Comparison of ENCODE assay signal across 8 cellular contexts in the genomic region with DNA sequence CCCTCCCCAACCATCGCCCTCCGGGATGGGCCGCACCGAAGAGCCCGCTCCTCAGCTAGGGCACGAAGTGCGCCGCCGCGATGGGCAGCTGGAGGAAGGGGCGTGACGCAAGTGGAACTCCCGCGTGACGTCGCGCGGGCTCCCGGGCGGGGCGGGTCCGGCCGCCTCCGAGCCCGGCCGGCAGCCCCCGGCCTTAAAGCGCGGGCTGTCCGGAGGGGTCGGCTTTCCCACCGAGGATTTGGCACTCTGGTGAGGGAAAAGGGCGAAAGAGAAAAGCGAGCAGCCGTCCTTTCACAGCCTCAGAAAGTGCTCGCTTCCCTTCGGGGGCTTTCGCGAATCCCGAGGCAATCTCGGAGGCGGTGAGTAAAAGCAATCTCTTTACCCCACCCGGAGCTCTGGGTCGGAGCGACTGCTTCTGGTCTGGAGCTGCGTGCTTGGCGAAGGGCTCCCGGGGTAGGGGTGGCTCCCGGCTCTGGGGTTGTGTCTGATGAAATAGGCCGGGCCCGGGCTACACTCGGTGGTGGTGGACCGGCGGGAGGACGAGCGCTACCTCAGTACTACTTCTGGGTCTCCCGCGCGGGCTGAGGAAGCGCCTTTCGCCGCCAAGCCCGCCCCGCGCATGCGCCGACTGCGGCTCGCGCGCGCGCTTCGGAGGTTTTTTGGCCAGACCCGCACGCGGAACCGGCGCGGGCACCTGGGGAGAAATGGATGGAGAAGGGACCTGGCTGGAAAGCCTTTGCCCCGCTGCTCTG. TPM values are rescaled to one million over a fixed set of nuclear protein-coding genes. Genes with fewer than 3 reads are reported as not detected.
DNase-seq lines count a peak whose midpoint lies in the region; ATAC-seq and TF ChIP-seq lines count a peak whose summit lies in the region.

Gene RBBP8, plus strand, starts transcription at position 123 of the 752 bp plus-strand sequence. CDS start 3,524 bp downstream, outside the sequence.

- ATAC-seq in activated naive CD4-positive, alpha-beta T cell treated with anti-CD3 and anti-CD28 coated beads, Interleukin-2, amount 50 U/mL, for 72 hours: peak; percentile 87 to 90

- no peaks in the 10 kb centered on the region for H3K9me3 ChIP-seq in osteoblast (ENCODE audit: low read depth, low read length)
- no peaks in the 10 kb centered on the region for H3K9me3 ChIP-seq in testis

- no peaks in the 10 kb centered on the region for H4K20me1 ChIP-seq in osteoblast (ENCODE audit: insufficient read depth, low read length)

- H3K27ac ChIP-seq in osteoblast (ENCODE audit: low read depth, low read length) (peak within 1 kb of the TSS; percentile 97), testis (peak within 1 kb of the TSS; percentile 96 to 97)

- peak within 1 kb of the TSS; percentile 99 for H3K4me2 ChIP-seq in osteoblast (ENCODE audit: insufficient read depth, low read length)

- H3K36me3 ChIP-seq in GM06990 (ENCODE audit: control insufficient read depth, insufficient read depth, low read length) (peaks cover 3% of the 10 kb centered on the region), osteoblast (ENCODE audit: insufficient read depth, low read length) (no peaks in the 10 kb centered on the region), testis (ENCODE audit: low read depth, missing control alignments) (no peaks in the 10 kb centered on the region)

- peak within 1 kb of the TSS; percentile 87 to 92 for H3K27ac Mint-ChIP-seq in activated naive CD4-positive, alpha-beta T cell treated with anti-CD3 and anti-CD28 coated beads, Interleukin-2, amount 50 U/mL, for 72 hours

- peaks cover 12% of the 10 kb centered on the region for H3K4me1 ChIP-seq in osteoblast (ENCODE audit: insufficient read depth, low read length)
- no peaks in the 10 kb centered on the region for H3K4me1 ChIP-seq in testis

- DNase-seq in GM06990 (ENCODE audit: extremely low read depth, insufficient read length) (peak; percentile 94), HFF-Myc (ENCODE audit: extremely low read depth, low read depth) (peak; percentile 31), NAMALWA (ENCODE audit: low spot score) (peak; percentile 92), SKM-1 (lab: John Stamatoyannopoulos, UW; ENCODE audit: unreplicated experiment) (peak; percentile 55), glomerular endothelial cell (ENCODE audit: extremely low read depth, low read depth, low spot score) (no peak), osteoblast (ENCODE audit: insufficient read length, low spot score, missing footprints) (peak; percentile 96), testis (peak; percentile 92)
- peak; percentile 88 to 90 for DNase-seq in activated naive CD4-positive, alpha-beta T cell treated with anti-CD3 and anti-CD28 coated beads, Interleukin-2, amount 50 U/mL, for 72 hours (ENCODE audit: low spot score in 2 of 2)

- H3K36me3 Mint-ChIP-seq in activated naive CD4-positive, alpha-beta T cell treated with anti-CD3 and anti-CD28 coated beads, Interleukin-2, amount 50 U/mL, for 72 hours: peaks cover 14 to 17% of the 10 kb centered on the region in 2 donors

- peaks cover 18% of the 10 kb centered on the region for H3K79me2 ChIP-seq in osteoblast (ENCODE audit: insufficient read depth, low read length)

- intact Hi-C loops in testis (cut with DNase I; ENCODE audit: low total_unique reads): no loop called here

- TF ChIP-seq CTCF in GM06990 (IDR thresholded peaks at IDR 0.05; ENCODE audit: insufficient read depth, low read length, poor library complexity, severe bottlenecking) (no peak), HFF-Myc (IDR thresholded peaks at IDR 0.05; ENCODE audit: low read depth, low read length, missing control alignments) (no peak), osteoblast (IDR thresholded peaks at IDR 0.05; ENCODE audit: extremely low read depth, low read depth, low read length) (no peak), testis (IDR thresholded peaks at IDR 0.05) (peak in 1 of 3 experiments; percentile 3)

- TF ChIP-seq POLR2A in testis (IDR thresholded peaks at IDR 0.05): peak; percentile 45

- H2AFZ ChIP-seq in osteoblast (ENCODE audit: low read length): peak within 1 kb of the TSS; percentile 100

- 0 to 2% methylated on average over 35 to 74 of the region's 81 CpGs for WGBS in testis, 2 donors

- no peaks in the 10 kb centered on the region for H3K27me3 ChIP-seq in GM06990 (replicated peaks; ENCODE audit: control insufficient read depth, insufficient read depth, low read length)
- no peaks in the 10 kb centered on the region for H3K27me3 ChIP-seq in osteoblast (ENCODE audit: insufficient read depth, low read length)
- no peaks in the 10 kb centered on the region for H3K27me3 ChIP-seq in testis

- H3K4me3 ChIP-seq in GM06990 (replicated peaks; ENCODE audit: low read depth, low read length) (peak within 1 kb of the TSS; percentile 86), HFF-Myc (replicated peaks; ENCODE audit: low read depth, low read length) (peak within 1 kb of the TSS; percentile 62), osteoblast (ENCODE audit: insufficient read depth, low read length) (peak within 1 kb of the TSS; percentile 96), testis (peak within 1 kb of the TSS; percentile 78 to 87)

- H3K9me3 Mint-ChIP-seq in activated naive CD4-positive, alpha-beta T cell treated with anti-CD3 and anti-CD28 coated beads, Interleukin-2, amount 50 U/mL, for 72 hours: no peaks in the 10 kb centered on the region

RNA-seq across cellular contexts. Expression of gene RBBP8, which starts in this region (rescaled TPM):
- total RNA-seq in activated naive CD4-positive, alpha-beta T cell treated with anti-CD3 and anti-CD28 coated beads, Interleukin-2, amount 50 U/mL, for 72 hours: 10 to 100 TPM; 51.2 to 72.5 TPM
- total RNA-seq in glomerular endothelial cell (5.4 and 11.8 TPM in 2 replicates), osteoblast (40.2 and 48.9 TPM in 2 replicates), testis (10 to 100 TPM; 45.7 to 76.4 TPM)
- 24.7 TPM for polyA plus RNA-seq in testis (ENCODE audit: insufficient read depth, low read depth, low replicate concordance)
